ENCODE assay signal across 6 cellular contexts in genomic region chr5:81294021-81294420, GRCh38. TPM values are rescaled to one million over a fixed set of nuclear protein-coding genes. Genes with fewer than 3 reads are reported as not detected.
A peak's percentile ranks its signal among the peaks of the same experiment; 100 is the strongest.
DNase-seq lines count a peak whose midpoint lies in the region; ATAC-seq lines count a peak whose summit lies in the region.
"Not testable (repeated sequence)": the region's sequence is repeated elsewhere in the genome, so short reads cannot be mapped to it uniquely, and the experiment has no call there.

No MANE protein-coding gene starts in this region.

- peaks cover 23% of the 10 kb centered on the region for H3K9me3 Mint-ChIP-seq in activated CD4-positive, alpha-beta T cell treated with anti-CD3 and anti-CD28 coated beads, Interleukin-2, amount 10 ng/mL, durations not matched to agents 7 days and 5 days
- H3K9me3 Mint-ChIP-seq in activated T-cell treated with anti-CD3 and anti-CD28 coated beads, Interleukin-2, amount 50 U/mL, for 24 hours, result peaks cover 18% of the 10 kb centered on the region
- peaks cover 6 to 25% of the 10 kb centered on the region in 2 donors for H3K9me3 Mint-ChIP-seq in activated T-cell treated with anti-CD3 and anti-CD28 coated beads, Interleukin-2, amount 50 U/mL, for 72 hours
- peaks cover 13% of the 10 kb centered on the region for H3K9me3 Mint-ChIP-seq in activated naive CD8-positive, alpha-beta T cell (ENCODE audit: low read depth)
- peaks cover 15% of the 10 kb centered on the region for H3K9me3 Mint-ChIP-seq in stimulated activated effector memory CD8-positive, alpha-beta T cell treated with anti-CD3 and anti-CD28 coated beads, Interleukin-12 subunit alpha, Interleukin-12 subunit beta, amount 100 ng/mL, for 72 hours

- CTCF ChIA-PET in activated CD4-positive, alpha-beta T cell treated with anti-CD3 and anti-CD28 coated beads, Interleukin-2, amount 10 ng/mL, durations not matched to agents 7 days and 5 days (lab: Charles Lee), result not testable (repeated sequence)

- peak; percentile 63 to 66 for ATAC-seq in activated CD4-positive, CD25-positive, alpha-beta regulatory T cell treated with anti-CD3 and anti-CD28 coated beads, Interleukin-2, amount 50 U/mL, for 24 hours
- peak; percentile 52 to 75 for ATAC-seq in activated T-cell treated with anti-CD3 and anti-CD28 coated beads, Interleukin-2, amount 50 U/mL, for 72 hours (replicated peaks in 1 of 2)
- ATAC-seq in stimulated activated effector memory CD8-positive, alpha-beta T cell treated with anti-CD3 and anti-CD28 coated beads, Interleukin-12 subunit alpha, Interleukin-12 subunit beta, amount 100 ng/mL, for 72 hours, result peak; percentile 86

- H3K27ac Mint-ChIP-seq in activated CD4-positive, alpha-beta T cell treated with anti-CD3 and anti-CD28 coated beads, Interleukin-2, amount 10 ng/mL, durations not matched to agents 7 days and 5 days, result peak overlapping the region; percentile 23
- H3K27ac Mint-ChIP-seq in activated T-cell treated with anti-CD3 and anti-CD28 coated beads, Interleukin-2, amount 50 U/mL, for 24 hours, result peak overlapping the region; percentile 31
- H3K27ac Mint-ChIP-seq in activated T-cell treated with anti-CD3 and anti-CD28 coated beads, Interleukin-2, amount 50 U/mL, for 72 hours; activated naive CD8-positive, alpha-beta T cell; stimulated activated effector memory CD8-positive, alpha-beta T cell treated with anti-CD3 and anti-CD28 coated beads, Interleukin-12 subunit alpha, Interleukin-12 subunit beta, amount 100 ng/mL, for 72 hours: not testable (repeated sequence)

- H3K4me3 Mint-ChIP-seq in activated CD4-positive, alpha-beta T cell treated with anti-CD3 and anti-CD28 coated beads, Interleukin-2, amount 10 ng/mL, durations not matched to agents 7 days and 5 days; activated T-cell treated with anti-CD3 and anti-CD28 coated beads, Interleukin-2, amount 50 U/mL, for 24 hours; activated T-cell treated with anti-CD3 and anti-CD28 coated beads, Interleukin-2, amount 50 U/mL, for 72 hours; stimulated activated effector memory CD8-positive, alpha-beta T cell treated with anti-CD3 and anti-CD28 coated beads, Interleukin-12 subunit alpha, Interleukin-12 subunit beta, amount 100 ng/mL, for 72 hours: not testable (repeated sequence)
- H3K4me3 Mint-ChIP-seq in activated naive CD8-positive, alpha-beta T cell, result peak overlapping the region; percentile 2

- POLR2A ChIA-PET in activated CD4-positive, alpha-beta T cell treated with anti-CD3 and anti-CD28 coated beads, Interleukin-2, amount 10 ng/mL, durations not matched to agents 7 days and 5 days (lab: Charles Lee), result not testable (repeated sequence)

- not testable (repeated sequence) for H3K27me3 Mint-ChIP-seq in activated CD4-positive, alpha-beta T cell treated with anti-CD3 and anti-CD28 coated beads, Interleukin-2, amount 10 ng/mL, durations not matched to agents 7 days and 5 days; activated T-cell treated with anti-CD3 and anti-CD28 coated beads, Interleukin-2, amount 50 U/mL, for 24 hours; activated T-cell treated with anti-CD3 and anti-CD28 coated beads, Interleukin-2, amount 50 U/mL, for 72 hours (ENCODE audit: low read depth); activated naive CD8-positive, alpha-beta T cell

- H3K4me1 Mint-ChIP-seq in activated CD4-positive, alpha-beta T cell treated with anti-CD3 and anti-CD28 coated beads, Interleukin-2, amount 10 ng/mL, durations not matched to agents 7 days and 5 days, result peaks cover 28% of the 10 kb centered on the region
- H3K4me1 Mint-ChIP-seq in activated T-cell treated with anti-CD3 and anti-CD28 coated beads, Interleukin-2, amount 50 U/mL, for 24 hours (ENCODE audit: low read depth), result peaks cover 65% of the 10 kb centered on the region
- peaks cover 62% of the 10 kb centered on the region for H3K4me1 Mint-ChIP-seq in activated T-cell treated with anti-CD3 and anti-CD28 coated beads, Interleukin-2, amount 50 U/mL, for 72 hours (ENCODE audit: low read depth)
- peaks cover 58% of the 10 kb centered on the region for H3K4me1 Mint-ChIP-seq in activated naive CD8-positive, alpha-beta T cell (ENCODE audit: low read depth)
- H3K4me1 Mint-ChIP-seq in stimulated activated effector memory CD8-positive, alpha-beta T cell treated with anti-CD3 and anti-CD28 coated beads, Interleukin-12 subunit alpha, Interleukin-12 subunit beta, amount 100 ng/mL, for 72 hours, result peaks cover 71% of the 10 kb centered on the region

- H3K36me3 Mint-ChIP-seq in activated CD4-positive, alpha-beta T cell treated with anti-CD3 and anti-CD28 coated beads, Interleukin-2, amount 10 ng/mL, durations not matched to agents 7 days and 5 days (ENCODE audit: low read depth), result peaks cover 34% of the 10 kb centered on the region
- peaks cover 50% of the 10 kb centered on the region for H3K36me3 Mint-ChIP-seq in activated T-cell treated with anti-CD3 and anti-CD28 coated beads, Interleukin-2, amount 50 U/mL, for 24 hours (ENCODE audit: low read depth)
- peaks cover 29 to 39% of the 10 kb centered on the region in 2 donors for H3K36me3 Mint-ChIP-seq in activated T-cell treated with anti-CD3 and anti-CD28 coated beads, Interleukin-2, amount 50 U/mL, for 72 hours (ENCODE audit: insufficient read depth in 2 of 2)
- H3K36me3 Mint-ChIP-seq in activated naive CD8-positive, alpha-beta T cell, result peaks cover 25% of the 10 kb centered on the region
- not testable (repeated sequence) for H3K36me3 Mint-ChIP-seq in stimulated activated effector memory CD8-positive, alpha-beta T cell treated with anti-CD3 and anti-CD28 coated beads, Interleukin-12 subunit alpha, Interleukin-12 subunit beta, amount 100 ng/mL, for 72 hours

- DNase-seq in activated CD4-positive, alpha-beta T cell treated with anti-CD3 and anti-CD28 coated beads, Interleukin-2, amount 10 ng/mL, durations not matched to agents 7 days and 5 days; activated T-cell treated with anti-CD3 and anti-CD28 coated beads, Interleukin-2, amount 50 U/mL, for 24 hours; stimulated activated effector memory CD8-positive, alpha-beta T cell treated with anti-CD3 and anti-CD28 coated beads, Interleukin-12 subunit alpha, Interleukin-12 subunit beta, amount 100 ng/mL, for 72 hours (ENCODE audit: low spot score in 2 of 2): not testable (repeated sequence)
- DNase-seq in activated T-cell treated with anti-CD3 and anti-CD28 coated beads, Interleukin-2, amount 50 U/mL, for 72 hours, result peak in 1 of 2 donors; percentile 17

RNA-seq across cellular contexts. Expression of gene ZCCHC9, which starts 7.4 kb away (rescaled TPM):
- total RNA-seq in activated CD4-positive, alpha-beta T cell treated with anti-CD3 and anti-CD28 coated beads, Interleukin-2, amount 10 ng/mL, durations not matched to agents 7 days and 5 days, result 10 to 100 TPM; 33.6 to 35.2 TPM
- 10 to 100 TPM; 46.8 to 48.1 TPM for total RNA-seq in activated T-cell treated with anti-CD3 and anti-CD28 coated beads, Interleukin-2, amount 50 U/mL, for 72 hours
